8 cellular contexts compared by ENCODE assay signal in genomic region chr2:191020221-191020741, GRCh38. TPM values are rescaled to one million over a fixed set of nuclear protein-coding genes. Genes with fewer than 3 reads are reported as not detected.
DNase-seq lines count a peak whose midpoint lies in the region; ATAC-seq and TF ChIP-seq lines count a peak whose summit lies in the region.

No MANE protein-coding gene starts in this region.

- DNase-seq in Caco-2 (peak; percentile 96 to 98), HT-29 (ENCODE audit: low spot score) (peak; percentile 96), endodermal cell (peak; percentile 98)
- peak; percentile 90 for DNase-seq in NK-92 treated with Interleukin-12 subunit alpha and Interleukin-12 subunit beta, amount 100 ng/mL, for 24 hours (lab: John Stamatoyannopoulos, UW)
- peak; percentile 93 to 95 (median 93) for DNase-seq in activated CD8-positive, alpha-beta memory T cell treated with anti-CD3 and anti-CD28 coated beads for 48 hours (ENCODE audit: low read depth in 2 of 3, low spot score in 2 of 3)
- DNase-seq in stimulated activated CD8-positive, alpha-beta memory T cell treated with anti-CD3 and anti-CD28 coated beads, Interleukin-15, amount 100 ng/mL, for 24 hours (ENCODE audit: low read depth): peak; percentile 87

- ATAC-seq in GM21367 (IDR thresholded peaks at IDR 0.05; ENCODE audit: unreplicated experiment): peak; percentile 64

- H3K4me3 Mint-ChIP-seq in Caco-2 (ENCODE audit: unreplicated experiment) (no peak overlapping the region), endodermal cell (no peak overlapping the region)

- no TSS peak for BruUV-seq in Caco-2 (replicated peaks; lab: Mats Ljungman, UMichigan)

- intact Hi-C loops in Caco-2 (cut with micrococcal nuclease; ENCODE audit: unreplicated experiment): no loop called here

- peak overlapping the region; percentile 81 for H3K9ac ChIP-seq in endodermal cell (ENCODE audit: extremely low read depth, low read length, poor library complexity, severe bottlenecking)

- H3K27ac Mint-ChIP-seq in Caco-2 (ENCODE audit: unreplicated experiment): no peak overlapping the region
- no peak overlapping the region for H3K27ac Mint-ChIP-seq in endodermal cell

- H3K27ac ChIP-seq in endodermal cell (ENCODE audit: low read depth, low read length): no peak overlapping the region
- peak overlapping the region; percentile 77 for H3K27ac ChIP-seq in mesodermal cell (ENCODE audit: low read depth, low read length, severe bottlenecking)

- H3K4me1 ChIP-seq in Caco-2 (peaks cover 25% of the 10 kb centered on the region), endodermal cell (ENCODE audit: control insufficient read depth, insufficient read depth, low read length) (peaks cover 3% of the 10 kb centered on the region), mesodermal cell (ENCODE audit: control insufficient read depth, insufficient read depth, low read length, poor library complexity, severe bottlenecking) (no peaks in the 10 kb centered on the region)

- H3K4me1 Mint-ChIP-seq in Caco-2 (ENCODE audit: low read depth, unreplicated experiment) (no peaks in the 10 kb centered on the region), endodermal cell (no peaks in the 10 kb centered on the region)

- H3K36me3 ChIP-seq in Caco-2 (ENCODE audit: control insufficient read depth, insufficient read depth, low read length): no peaks in the 10 kb centered on the region; the same call in 1 of the 2 replicates
- H3K36me3 ChIP-seq in endodermal cell (ENCODE audit: control insufficient read depth, insufficient read depth, low read length): no peaks in the 10 kb centered on the region
- H3K36me3 ChIP-seq in mesodermal cell (ENCODE audit: control insufficient read depth, insufficient read depth, low read length): no peaks in the 10 kb centered on the region

- H3K9me3 ChIP-seq in Caco-2 (no peaks in the 10 kb centered on the region), endodermal cell (ENCODE audit: control insufficient read depth, low read length) (no peaks in the 10 kb centered on the region), mesodermal cell (ENCODE audit: control insufficient read depth, low read length) (no peaks in the 10 kb centered on the region)

- no peaks in the 10 kb centered on the region for H3K9me3 Mint-ChIP-seq in Caco-2 (ENCODE audit: unreplicated experiment)
- H3K9me3 Mint-ChIP-seq in endodermal cell: peaks cover 3% of the 10 kb centered on the region

- H3K36me3 Mint-ChIP-seq in Caco-2 (ENCODE audit: insufficient read depth, unreplicated experiment) (peaks cover 6% of the 10 kb centered on the region), endodermal cell (ENCODE audit: low read depth) (no peaks in the 10 kb centered on the region)

- POLR2A ChIA-PET in Caco-2 (lab: Charles Lee): interaction anchor here (0.5 to 0.7 kb wide), 4 partner anchors 32 to 531 kb away, joined by 3 to 5 read pairs (median 4); no protein-coding TSS in a partner anchor

- H3K4me3 ChIP-seq in Caco-2 (ENCODE audit: low read depth, low read length) (peak overlapping the region; percentile 67), endodermal cell (ENCODE audit: low read length) (peak overlapping the region; percentile 80), mesodermal cell (ENCODE audit: extremely low read depth, insufficient read depth, low read length, poor library complexity, severe bottlenecking) (peak overlapping the region; percentile 55)

- WGBS in endodermal cell (ENCODE audit: insufficient coverage in 1 of 2, insufficient read length in 1 of 2), 2 experiments: 0% methylated on average over 12 to 59 of the region's 59 CpGs
- 0 to 1% methylated on average over 47 to 51 of the region's 59 CpGs for WGBS in mesodermal cell (ENCODE audit: insufficient coverage in 2 of 2), 2 experiments

- H3K27me3 ChIP-seq in Caco-2 (replicated peaks; ENCODE audit: control insufficient read depth, insufficient read depth, low read length) (no peaks in the 10 kb centered on the region), endodermal cell (ENCODE audit: control insufficient read depth, insufficient read depth, low read length, poor library complexity, severe bottlenecking) (peaks cover 15% of the 10 kb centered on the region)

- CTCF ChIA-PET in Caco-2 (lab: Charles Lee): interaction anchor here (0.8 kb wide), 1 partner anchor 32 kb away, joined by 4 read pairs; no protein-coding TSS in a partner anchor

- no peaks in the 10 kb centered on the region for H3K27me3 Mint-ChIP-seq in Caco-2 (ENCODE audit: insufficient read depth, unreplicated experiment)
- H3K27me3 Mint-ChIP-seq in endodermal cell (ENCODE audit: insufficient read depth): peaks cover 22% of the 10 kb centered on the region

- peak in 1 of 2 experiments; percentile 27 for TF ChIP-seq CTCF in Caco-2 (IDR thresholded peaks at IDR 0.05; ENCODE audit: insufficient read depth in 1 of 2, low read depth in 1 of 2, low read length in 1 of 2, severe bottlenecking in 1 of 2, unreplicated experiment in 1 of 2)
- peak; percentile 37 for TF ChIP-seq CTCF in endodermal cell (conservative IDR thresholded peaks at IDR 0.05)

RNA-seq across cellular contexts. Expression of gene STAT1, which starts 6.3 kb away (rescaled TPM):
- 113 and 126 TPM in 2 replicates for total RNA-seq in Caco-2 (2022)
- total RNA-seq in HT-29 (2014; rRNA removed; shearing (Covaris generic)): 44.0 and 52.8 TPM in 2 replicates
- 10 to 100 TPM; 48.3 to 74.4 TPM for total RNA-seq in endodermal cell
- 41.6 TPM for polyA plus RNA-seq in endodermal cell (2013, experiment 1 of 2)
- 42.0 TPM for polyA plus RNA-seq in endodermal cell (2013, experiment 2 of 2)
- polyA plus RNA-seq in mesodermal cell (2013, experiment 1 of 2): 29.3 TPM
- polyA plus RNA-seq in mesodermal cell (2013, experiment 2 of 2): 28.7 TPM
